Comparison of ENCODE assay signal across 10 cellular contexts in genomic region chr1:244092293-244093264, GRCh38. TPM values are rescaled to one million over a fixed set of nuclear protein-coding genes. Genes with fewer than 3 reads are reported as not detected.
A peak's percentile ranks its signal among the peaks of the same experiment; 100 is the strongest.
DNase-seq lines count a peak whose midpoint lies in the region; ATAC-seq and TF ChIP-seq lines count a peak whose summit lies in the region.
"Had no signal": no experiment of that assay in that cellular context is flagged by ENCODE, and none has a peak within 500 bp of the region (broad histone marks: within the 10 kb centered on the region; RNA-seq: fewer than 3 reads in every experiment).

No MANE protein-coding gene starts in this region.

- no peaks in the 10 kb centered on the region for H3K36me3 Mint-ChIP-seq in MCF 10A (ENCODE audit: insufficient read depth, unreplicated experiment)
- H3K36me3 Mint-ChIP-seq in CD8-positive, alpha-beta memory T cell = peaks cover 0 to 4% (median 2%) of the 10 kb centered on the region in 3 donors
- H3K36me3 Mint-ChIP-seq: stimulated activated effector memory CD8-positive, alpha-beta T cell treated with anti-CD3 and anti-CD28 coated beads, Interleukin-12 subunit alpha, Interleukin-12 subunit beta, amount 100 ng/mL, for 72 hours had no signal

- POLR2A ChIA-PET in MCF 10A (lab: Yijun Ruan, JAX) = interaction anchor here (1.0 kb wide), 1 partner anchor 42 kb away, joined by 3 read pairs; the partner anchor contains the start of gene ZBTB18
- POLR2A ChIA-PET in CD8-positive, alpha-beta memory T cell (lab: Charles Lee) = no interaction called here

- H3K27ac Mint-ChIP-seq in MCF 10A (ENCODE audit: low read depth, unreplicated experiment) = no peak overlapping the region
- no peak overlapping the region for H3K27ac Mint-ChIP-seq in CD8-positive, alpha-beta memory T cell
- H3K27ac Mint-ChIP-seq: stimulated activated effector memory CD8-positive, alpha-beta T cell treated with anti-CD3 and anti-CD28 coated beads, Interleukin-12 subunit alpha, Interleukin-12 subunit beta, amount 100 ng/mL, for 72 hours had no signal

- H3K9me3 ChIP-seq in CD8-positive, alpha-beta memory T cell (ENCODE audit: low read length) = no peaks in the 10 kb centered on the region
- H3K9me3 ChIP-seq: BLaER1 treated with 17β-estradiol and CSF1 and Interleukin-3, amounts not matched to agents 10 nM and 100 nM had no signal

- H3K36me3 ChIP-seq in CD8-positive, alpha-beta memory T cell (ENCODE audit: insufficient read depth, low read length) = no peaks in the 10 kb centered on the region
- H3K36me3 ChIP-seq: BLaER1 treated with 17β-estradiol and CSF1 and Interleukin-3, amounts not matched to agents 10 nM and 100 nM had no signal

- DNase-seq in AG08395 (ENCODE audit: low spot score) = peak; percentile 77
- DNase-seq in M059J (ENCODE audit: low read depth) = peak; percentile 89
- peak; percentile 30 for DNase-seq in MCF 10A (ENCODE audit: unreplicated experiment)
- DNase-seq in left lobe of liver (ENCODE audit: low spot score) = peak; percentile 53
- DNase-seq in CD8-positive, alpha-beta memory T cell = no peak
- DNase-seq in activated naive CD4-positive, alpha-beta T cell (lab: John Stamatoyannopoulos, UW) = no peak
- no peak for DNase-seq in NCI-H526 treated with DMSO at 0.1 percent for 48 hours (lab: John Stamatoyannopoulos, UW)
- DNase-seq in activated CD8-positive, alpha-beta memory T cell treated with anti-CD3 and anti-CD28 coated beads, Interleukin-2, amount 50 U/mL, for 4 hours = no peak

- CTCF ChIA-PET in MCF 10A (lab: Yijun Ruan, JAX) = interaction anchor here (0.6 to 2.3 kb wide), 2 partner anchors 124 to 180 kb away, joined by 3 to 8 read pairs; no protein-coding TSS in a partner anchor
- CTCF ChIA-PET in CD8-positive, alpha-beta memory T cell (lab: Charles Lee) = no interaction called here

- no peak overlapping the region for H3K4me3 ChIP-seq in CD8-positive, alpha-beta memory T cell (ENCODE audit: low read length)
- H3K4me3 ChIP-seq: BLaER1 treated with 17β-estradiol and CSF1 and Interleukin-3, amounts not matched to agents 10 nM and 100 nM had no signal

- TF ChIP-seq CTCF in MCF 10A (IDR thresholded peaks at IDR 0.05; ENCODE audit: unreplicated experiment) = no peak

- H3K9me3 Mint-ChIP-seq in MCF 10A (ENCODE audit: unreplicated experiment) = no peaks in the 10 kb centered on the region
- no peaks in the 10 kb centered on the region for H3K9me3 Mint-ChIP-seq in CD8-positive, alpha-beta memory T cell
- H3K9me3 Mint-ChIP-seq: stimulated activated effector memory CD8-positive, alpha-beta T cell treated with anti-CD3 and anti-CD28 coated beads, Interleukin-12 subunit alpha, Interleukin-12 subunit beta, amount 100 ng/mL, for 72 hours had no signal

- no peaks in the 10 kb centered on the region for H3K27me3 Mint-ChIP-seq in MCF 10A (ENCODE audit: insufficient read depth, unreplicated experiment)
- H3K27me3 Mint-ChIP-seq in CD8-positive, alpha-beta memory T cell = peaks cover 9 to 26% of the 10 kb centered on the region in 2 donors

- ATAC-seq in left lobe of liver = peak; percentile 63
- ATAC-seq: stimulated activated effector memory CD8-positive, alpha-beta T cell treated with anti-CD3 and anti-CD28 coated beads, Interleukin-12 subunit alpha, Interleukin-12 subunit beta, amount 100 ng/mL, for 72 hours had no signal

- BruUV-seq in MCF 10A (replicated peaks; lab: Mats Ljungman, UMichigan) = no TSS peak

- H3K4me3 Mint-ChIP-seq in MCF 10A (ENCODE audit: unreplicated experiment) = no peak overlapping the region
- H3K4me3 Mint-ChIP-seq in CD8-positive, alpha-beta memory T cell = peak overlapping the region in 1 of 7 donors; percentile 1
- H3K4me3 Mint-ChIP-seq: stimulated activated effector memory CD8-positive, alpha-beta T cell treated with anti-CD3 and anti-CD28 coated beads, Interleukin-12 subunit alpha, Interleukin-12 subunit beta, amount 100 ng/mL, for 72 hours had no signal

- no peak overlapping the region for H3K27ac ChIP-seq in CD8-positive, alpha-beta memory T cell (ENCODE audit: low read depth, low read length)
- H3K27ac ChIP-seq: BLaER1 treated with 17β-estradiol and CSF1 and Interleukin-3, amounts not matched to agents 10 nM and 100 nM had no signal

- peaks cover 15% of the 10 kb centered on the region for H3K4me1 Mint-ChIP-seq in MCF 10A (ENCODE audit: insufficient read depth, unreplicated experiment)
- no peaks in the 10 kb centered on the region for H3K4me1 Mint-ChIP-seq in CD8-positive, alpha-beta memory T cell
- H3K4me1 Mint-ChIP-seq: stimulated activated effector memory CD8-positive, alpha-beta T cell treated with anti-CD3 and anti-CD28 coated beads, Interleukin-12 subunit alpha, Interleukin-12 subunit beta, amount 100 ng/mL, for 72 hours had no signal

- no peaks in the 10 kb centered on the region for H3K27me3 ChIP-seq in CD8-positive, alpha-beta memory T cell (ENCODE audit: insufficient read depth, low read length, poor library complexity, severe bottlenecking)
- H3K27me3 ChIP-seq: BLaER1 treated with 17β-estradiol and CSF1 and Interleukin-3, amounts not matched to agents 10 nM and 100 nM had no signal

- H3K4me1 ChIP-seq in CD8-positive, alpha-beta memory T cell (ENCODE audit: insufficient read depth, low read length) = no peaks in the 10 kb centered on the region

- intact Hi-C loops in MCF 10A (cut with micrococcal nuclease) = no loop called here

RNA-seq across cellular contexts. Expression of gene ZBTB18, which starts 41.5 kb away (rescaled TPM):
- 18.7 and 29.4 TPM in 2 replicates for total RNA-seq in M059J (2014; rRNA removed; shearing (Covaris generic))
- total RNA-seq in MCF 10A (2022) = 16.5 and 18.8 TPM in 2 replicates
- 14.3 TPM for total RNA-seq in left lobe of liver
- 1 to 10 TPM; 9.1 to 9.9 TPM for total RNA-seq in CD8-positive, alpha-beta memory T cell
- 1.5 TPM for polyA plus RNA-seq in CD8-positive, alpha-beta memory T cell

Comparison
In these comparisons a context has a peak if more than half of its experiments do, and no peak if none do; other contexts are left out.
1. DNase-seq: peak in AG08395 (single experiment), M059J (single experiment), MCF 10A (single experiment) and left lobe of liver (single experiment); none in CD8-positive, alpha-beta memory T cell (0 of 5), activated naive CD4-positive, alpha-beta T cell (0 of 4), NCI-H526 treated with DMSO at 0.1 percent for 48 hours (single experiment) and activated CD8-positive, alpha-beta memory T cell treated with anti-CD3 and anti-CD28 coated beads, Interleukin-2, amount 50 U/mL, for 4 hours (single experiment).